Comparison of ENCODE assay signal across 16 cellular contexts in genomic region chr7:124412531-124412930, GRCh38.
"Had no signal": no experiment of that assay in that cellular context is flagged by ENCODE, and none has a peak within 500 bp of the region (broad histone marks: within the 10 kb centered on the region; RNA-seq: fewer than 3 reads in every experiment).

No MANE protein-coding gene starts in this region.

- H3K27me3 ChIP-seq: esophagus squamous epithelium, testis, upper lobe of right lung had no signal

- H3K4me1 ChIP-seq: foreskin keratinocyte, testis, upper lobe of right lung had no signal

- H3K9me3 ChIP-seq: esophagus squamous epithelium, testis, upper lobe of right lung had no signal

- H3K36me3 ChIP-seq: esophagus squamous epithelium, upper lobe of right lung had no signal

- DNase-seq: activated CD4-positive, alpha-beta memory T cell treated with anti-CD3 and anti-CD28 coated beads for 36 hours; activated CD8-positive, alpha-beta memory T cell treated with anti-CD3 and anti-CD28 coated beads, Interleukin-2, amount 10 ng/mL, durations not matched to agents 7 days and 5 days; activated naive CD8-positive, alpha-beta T cell treated with anti-CD3 and anti-CD28 coated beads for 36 hours; amniotic stem cell; dermis blood vessel endothelial cell; effector memory CD4-positive, alpha-beta T cell; esophagus squamous epithelium; foreskin keratinocyte; kidney; midbrain; stimulated activated CD4-positive, alpha-beta T cell treated with anti-CD3 and anti-CD28 coated beads, Interleukin-4, amount 100 ng/mL, for 24 hours; upper lobe of right lung had no signal

- H3K4me3 ChIP-seq: smooth muscle cell, testis, upper lobe of right lung had no signal

- ATAC-seq: activated CD8-positive, alpha-beta memory T cell treated with anti-CD3 and anti-CD28 coated beads, Interleukin-2, amount 10 ng/mL, durations not matched to agents 7 days and 5 days; foreskin keratinocyte; sciatic nerve; stimulated activated effector memory CD8-positive, alpha-beta T cell treated with anti-CD3 and anti-CD28 coated beads, Interleukin-12 subunit alpha, Interleukin-12 subunit beta, amount 100 ng/mL, for 72 hours; upper lobe of right lung had no signal

- H3K27ac ChIP-seq: esophagus squamous epithelium, foreskin keratinocyte, testis, upper lobe of right lung had no signal

- H3K4me2 ChIP-seq: smooth muscle cell had no signal
